ENCODE assay signal across 22 cellular contexts in genomic region chr1:22163137-22163536, GRCh38. TPM values are rescaled to one million over a fixed set of nuclear protein-coding genes. Genes with fewer than 3 reads are reported as not detected.
A peak's percentile ranks its signal among the peaks of the same experiment; 100 is the strongest.
DNase-seq lines count a peak whose midpoint lies in the region; ATAC-seq and TF ChIP-seq lines count a peak whose summit lies in the region.
"Had no signal": no experiment of that assay in that cellular context is flagged by ENCODE, and none has a peak within 500 bp of the region (broad histone marks: within the 10 kb centered on the region; RNA-seq: fewer than 3 reads in every experiment).

No MANE protein-coding gene starts in this region.

- no peak for TF ChIP-seq RAD21 in HCT116 (IDR thresholded peaks at IDR 0.05; ENCODE audit: low read depth)

- ATAC-seq in HCT116 (peak; percentile 84), mucosa of descending colon (peak; percentile 80), T-helper 17 cell (no peak)

- H3K27me3 Mint-ChIP-seq in T-helper 17 cell, result peaks cover 12% of the 10 kb centered on the region

- no peaks in the 10 kb centered on the region; a peak in 1 of 4 replicates for H3K4me1 ChIP-seq in HCT116 (ENCODE audit: control insufficient read depth in 1 of 2, insufficient read depth in 2 of 2, low read length in 2 of 2)
- H3K4me1 ChIP-seq in mucosa of descending colon (ENCODE audit: low read depth), result no peaks in the 10 kb centered on the region
- H3K4me1 ChIP-seq: SJCRH30 had no signal

- no peaks in the 10 kb centered on the region for H3K27me3 ChIP-seq in HCT116 (ENCODE audit: insufficient read depth, low read length)

- no peaks in the 10 kb centered on the region for H3K9me2 ChIP-seq in HCT116 (ENCODE audit: insufficient read depth)

- no peak overlapping the region for H3K4me3 Mint-ChIP-seq in T-helper 17 cell
- H3K4me3 Mint-ChIP-seq: CD4-positive, CD25-positive, alpha-beta regulatory T cell had no signal

- H3K9me3 ChIP-seq in HCT116 (ENCODE audit: control insufficient read depth in 1 of 2, insufficient read depth in 1 of 2, low read depth in 1 of 2, low read length in 2 of 2), result no peaks in the 10 kb centered on the region
- H3K9me3 ChIP-seq in mucosa of descending colon, result no peaks in the 10 kb centered on the region
- H3K9me3 ChIP-seq in T-helper 17 cell (ENCODE audit: control insufficient read depth, low read length, poor library complexity, severe bottlenecking), result no peaks in the 10 kb centered on the region
- H3K9me3 ChIP-seq: SJCRH30 had no signal

- POLR2A ChIA-PET in HCT116 (lab: Charles Lee), result no interaction called here
- POLR2A ChIA-PET in HEK293T (lab: Yijun Ruan, JAX), result no interaction called here

- H4K20me1 ChIP-seq in HCT116 (ENCODE audit: insufficient read depth), result no peaks in the 10 kb centered on the region

- no peak overlapping the region for H3K27ac Mint-ChIP-seq in T-helper 17 cell
- H3K27ac Mint-ChIP-seq: CD4-positive, CD25-positive, alpha-beta regulatory T cell had no signal

- H3K36me3 Mint-ChIP-seq in T-helper 17 cell (ENCODE audit: low read depth), result no peaks in the 10 kb centered on the region
- H3K36me3 Mint-ChIP-seq: CD4-positive, CD25-positive, alpha-beta regulatory T cell had no signal

- BruUV-seq in HCT116 (replicated peaks; lab: Mats Ljungman, UMichigan), result no TSS peak

- no peak for TF ChIP-seq CTCF in HCT116 (IDR thresholded peaks at IDR 0.05 in 2 of 3, conservative IDR thresholded peaks at IDR 0.05 in 1 of 3; ENCODE audit: borderline replicate concordance in 1 of 3, insufficient read depth in 1 of 3, low read depth in 2 of 3, low read length in 2 of 3)
- TF ChIP-seq CTCF in mucosa of descending colon (IDR thresholded peaks at IDR 0.05), result no peak

- no peak for DNase-seq in HCT116 (ENCODE audit: low read depth, low spot score)
- DNase-seq in SHP77 treated with DMSO at 0.1 percent for 48 hours (lab: John Stamatoyannopoulos, UW), result peak; percentile 62
- DNase-seq in mucosa of descending colon, result no peak
- DNase-seq in HEK293T (ENCODE audit: extremely low spot score), result no peak
- no peak for DNase-seq in activated effector memory CD4-positive, alpha-beta T cell treated with Interleukin-2 at 50 U/mL for 16 hours
- no peak for DNase-seq in T-helper 17 cell
- DNase-seq in glomerular visceral epithelial cell (ENCODE audit: extremely low spot score), result no peak
- DNase-seq: CD4-positive, CD25-positive, alpha-beta regulatory T cell; GF-D8; IMR-90; Karpas-422; NCI-H1048; NCI-H1436 treated with DMSO at 0.1 percent for 48 hours; NCI-H2029; NCI-H446 treated with DMSO at 0.1 percent for 48 hours; NCI-H69; OCI-M1; SJCRH30; T-helper 2 cell had no signal

- H3K9ac ChIP-seq in HCT116 (ENCODE audit: low read length), result peak overlapping the region; percentile 33; the same call in 1 of the 2 replicates

- H3K79me2 ChIP-seq in HCT116 (ENCODE audit: insufficient read depth, low read length), result no peaks in the 10 kb centered on the region

- H2AFZ ChIP-seq in HCT116 (ENCODE audit: low read depth, low read length, poor library complexity, severe bottlenecking), result no peak overlapping the region

- H3K27ac ChIP-seq in HCT116 (ENCODE audit: low read depth, low read length), result no peak overlapping the region
- H3K27ac ChIP-seq: HL-60, SJCRH30 had no signal

- H3K36me3 ChIP-seq in HCT116 (ENCODE audit: control insufficient read depth in 1 of 2, insufficient read depth in 2 of 2, low read length in 2 of 2), result no peaks in the 10 kb centered on the region
- H3K36me3 ChIP-seq in mucosa of descending colon (ENCODE audit: low read depth), result no peaks in the 10 kb centered on the region
- H3K36me3 ChIP-seq: SJCRH30 had no signal

- peak overlapping the region; percentile 22 to 45 for H3K4me3 ChIP-seq in HCT116 (replicated peaks in 1 of 2; ENCODE audit: low read depth in 1 of 2, low read length in 2 of 2)
- no peak overlapping the region for H3K4me3 ChIP-seq in mucosa of descending colon
- H3K4me3 ChIP-seq: SJCRH30 had no signal

- CTCF ChIA-PET in HCT116 (lab: Charles Lee), result no interaction called here
- CTCF ChIA-PET in HEK293T (lab: Yijun Ruan, JAX), result no interaction called here

- intact Hi-C loops in HCT116 (cut with micrococcal nuclease) (no loop called here), mucosa of descending colon (cut with DNase I, micrococcal nuclease) (no loop called here)

- TF ChIP-seq POLR2A in HCT116 (IDR thresholded peaks at IDR 0.05; ENCODE audit: borderline replicate concordance, extremely low read depth, insufficient read depth, insufficient read length), result no peak

- no peaks in the 10 kb centered on the region for H3K4me1 Mint-ChIP-seq in T-helper 17 cell
- H3K4me1 Mint-ChIP-seq: CD4-positive, CD25-positive, alpha-beta regulatory T cell had no signal

- RAD21 ChIA-PET in HCT116 (lab: Charles Lee; ENCODE audit: low non-redundant PET in 1 of 2, low total read pairs in 2 of 2, uncharacterized antibody in 2 of 2, unreplicated experiment in 2 of 2), result no interaction called here

- peak overlapping the region; percentile 45 for H3K4me2 ChIP-seq in HCT116 (ENCODE audit: low read length)

TF ChIP-seq in HCT116, 20 proteins besides CTCF, POLR2A, EP300 and RAD21 (continues in another document):
- TF ChIP-seq EZH2phosphoT487 (IDR thresholded peaks at IDR 0.05; ENCODE audit: borderline replicate concordance), result no peak
- no peak for TF ChIP-seq SP1 (IDR thresholded peaks at IDR 0.05; ENCODE audit: low read depth)
- TF ChIP-seq EZH2 (IDR thresholded peaks at IDR 0.05), result no peak
- TF ChIP-seq ATF3 (IDR thresholded peaks at IDR 0.05), result no peak
- TF ChIP-seq SIN3A (IDR thresholded peaks at IDR 0.05; ENCODE audit: low read depth), result no peak
- no peak for TF ChIP-seq ZFX (IDR thresholded peaks at IDR 0.05)
- TF ChIP-seq SRF (IDR thresholded peaks at IDR 0.05; ENCODE audit: low read depth), result no peak
- no peak for TF ChIP-seq TCF7L2 (IDR thresholded peaks at IDR 0.05; ENCODE audit: borderline replicate concordance, extremely low read depth, insufficient read depth, insufficient read length)
- TF ChIP-seq ELF1 (IDR thresholded peaks at IDR 0.05; ENCODE audit: borderline replicate concordance, low read depth), result no peak
- no peak for TF ChIP-seq ZNF274 (IDR thresholded peaks at IDR 0.05; ENCODE audit: low read depth, low read length)
- no peak for TF ChIP-seq ZBTB33 (IDR thresholded peaks at IDR 0.05; ENCODE audit: extremely low read depth, insufficient replicate concordance, low read length)

TF ChIP-seq in HEK293T, 16 proteins besides CTCF, POLR2A, EP300 and RAD21:
- no peak for TF ChIP-seq FOXM1 (IDR thresholded peaks at IDR 0.05; ENCODE audit: borderline replicate concordance)
- TF ChIP-seq FOXK2 (IDR thresholded peaks at IDR 0.05), result no peak
- no peak for TF ChIP-seq SUZ12 (IDR thresholded peaks at IDR 0.05)
- TF ChIP-seq PKNOX1 (IDR thresholded peaks at IDR 0.05), result no peak
- TF ChIP-seq ARNT (IDR thresholded peaks at IDR 0.05), result no peak
- no peak for TF ChIP-seq LEF1 (IDR thresholded peaks at IDR 0.05; ENCODE audit: borderline replicate concordance)
- no peak for TF ChIP-seq L3MBTL2 (conservative IDR thresholded peaks at IDR 0.05)
- TF ChIP-seq BHLHE40 (IDR thresholded peaks at IDR 0.05; ENCODE audit: borderline replicate concordance), result no peak
- no peak for TF ChIP-seq TARDBP (IDR thresholded peaks at IDR 0.05)

RNA-seq across cellular contexts. Expression of gene WNT4, which starts 20.2 kb away (rescaled TPM):
- total RNA-seq in HCT116 (2021; ENCODE audit: unreplicated experiment) (1.5 TPM), mucosa of descending colon (1 to 10 TPM; 1.2 to 4.5 (median 2.5) TPM), T-helper 17 cell (not detected)
- polyA plus RNA-seq in HCT116 (2012), result 1.7 and 2.3 TPM in 2 replicates
- total RNA-seq: CD4-positive, CD25-positive, alpha-beta regulatory T cell; IMR-90; MCF 10A; RPMI7951 had no signal
- polyA plus RNA-seq: IMR-90 had no signal
